9 cellular contexts compared by ENCODE assay signal in genomic region chr22:41526802-41527799, GRCh38. TPM values are rescaled to one million over a fixed set of nuclear protein-coding genes. Genes with fewer than 3 reads are reported as not detected.
DNase-seq lines count a peak whose midpoint lies in the region; ATAC-seq, FAIRE-seq and TF ChIP-seq lines count a peak whose summit lies in the region.
"Had no signal": no experiment of that assay in that cellular context is flagged by ENCODE, and none has a peak within 500 bp of the region (broad histone marks: within the 10 kb centered on the region; RNA-seq: fewer than 3 reads in every experiment).

No MANE protein-coding gene starts in this region.

- H3K36me3 ChIP-seq in Peyer's patch, result peaks cover 0 to 99% (median 0%) of the 10 kb centered on the region in 3 donors

- peak; percentile 71 to 83 (median 76) for TF ChIP-seq CTCF in Peyer's patch (IDR thresholded peaks at IDR 0.05)
- TF ChIP-seq CTCF in retinal pigment epithelial cell (conservative IDR thresholded peaks at IDR 0.05; ENCODE audit: low read depth, low read length), result peak; percentile 88

- H3K27me3 ChIP-seq in Peyer's patch, result no peaks in the 10 kb centered on the region

- TF ChIP-seq POLR2A in GM12892 (IDR thresholded peaks at IDR 0.05; ENCODE audit: low read depth, low read length) (no peak), Peyer's patch (IDR thresholded peaks at IDR 0.05) (no peak)

- no peak for ATAC-seq in GM21576 (IDR thresholded peaks at IDR 0.05; ENCODE audit: unreplicated experiment)

- no peak overlapping the region for H3K4me3 ChIP-seq in Peyer's patch
- H3K4me3 ChIP-seq in retinal pigment epithelial cell (ENCODE audit: low read length), result no peak overlapping the region

- no peaks in the 10 kb centered on the region for H3K9me3 ChIP-seq in Peyer's patch

- FAIRE-seq in GM12892 (lab: Jason Lieb, UNC), result peak; percentile 30

- peak overlapping the region in 2 of 4 donors; percentile 74 to 86 for H3K27ac ChIP-seq in Peyer's patch

- peaks cover 0 to 24% (median 8%) of the 10 kb centered on the region in 4 donors for H3K4me1 ChIP-seq in Peyer's patch

- DNase-seq in GM12892 (ENCODE audit: insufficient read length), result peak; percentile 83
- peak in 2 of 3 donors; percentile 44 to 78 for DNase-seq in Peyer's patch
- DNase-seq in activated T-helper 9 cell treated with anti-CD3 and anti-CD28 coated beads, Interleukin-2, amount 50 U/mL, for 16 hours (ENCODE audit: low read depth), result peak; percentile 58
- DNase-seq in germinal center (ENCODE audit: low spot score), result peak; percentile 86
- DNase-seq in retinal pigment epithelial cell (ENCODE audit: low read depth), result no peak
- DNase-seq in middle frontal gyrus (ENCODE audit: extremely low spot score, low spot score), result no peak
- no peak for DNase-seq in cerebellar nuclear complex (lab: John Stamatoyannopoulos, UW)

RNA-seq across cellular contexts. Expression of gene POLR3H, which starts 17.2 kb away (rescaled TPM):
- polyA plus RNA-seq in GM12892 (2012; ENCODE audit: missing spikeins), result 15.2 TPM
- 10 to 100 TPM in 3 of 4 donors, 1 to 10 TPM in 1; 9.5 to 14.9 (median 13.0) TPM for total RNA-seq in Peyer's patch

RNA-seq across cellular contexts. Expression of gene CSDC2, which starts 33.7 kb away (rescaled TPM):
- polyA plus RNA-seq in GM12892 (2012; ENCODE audit: missing spikeins), result 0.36 TPM
- total RNA-seq in Peyer's patch, result 1 to 10 TPM in 1 of 4 donors, under 1 TPM in 1, not detected in 2; 0.80 to 1.5 TPM
- total RNA-seq: dermis microvascular lymphatic vessel endothelial cell had no signal

RNA-seq across cellular contexts. Expression of gene ACO2, which starts 58.2 kb away (rescaled TPM):
- 66.5 TPM for polyA plus RNA-seq in GM12892 (2012; ENCODE audit: missing spikeins)
- 100 to 1,000 TPM; 115 to 394 (median 356) TPM for total RNA-seq in Peyer's patch

RNA-seq across cellular contexts. Expression of gene PHF5A, which starts 58.6 kb away (rescaled TPM):
- polyA plus RNA-seq in GM12892 (2012; ENCODE audit: missing spikeins), result 46.5 TPM
- total RNA-seq in Peyer's patch, result 10 to 100 TPM; 20.6 to 31.3 (median 23.0) TPM

Comparison
In these comparisons a context has a peak if more than half of its experiments do, and no peak if none do; other contexts are left out.
1. DNase-seq: peak in GM12892 (single experiment), Peyer's patch (2 of 3), activated T-helper 9 cell treated with anti-CD3 and anti-CD28 coated beads, Interleukin-2, amount 50 U/mL, for 16 hours (single experiment) and germinal center (single experiment); none in retinal pigment epithelial cell (single experiment), middle frontal gyrus (single experiment) and cerebellar nuclear complex (0 of 2).